Comparison of ENCODE assay signal across 1 cellular context in the genomic region with DNA sequence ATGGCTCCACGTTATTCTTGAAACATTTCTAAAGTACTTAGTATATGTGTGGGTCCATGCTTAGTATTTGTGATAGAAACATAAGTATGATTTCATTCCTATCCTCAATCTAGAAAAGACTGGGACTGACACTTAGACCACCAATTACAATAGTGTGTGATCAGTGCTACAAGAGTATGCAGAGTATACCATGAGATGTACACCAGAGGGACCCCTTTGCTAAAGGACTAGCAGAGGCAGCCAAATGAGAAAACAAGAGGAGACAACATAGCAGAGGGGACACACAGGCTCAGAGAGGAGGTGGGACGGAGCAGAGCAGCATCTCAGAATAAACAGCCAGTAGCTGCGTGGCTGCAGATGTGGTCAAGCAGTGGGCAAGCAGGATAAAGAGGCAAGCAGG.
TF ChIP-seq lines count a peak whose summit lies in the region.

No MANE protein-coding gene starts in this region.

TF ChIP-seq in HCT116, 20 proteins besides CTCF, POLR2A, EP300 and RAD21 (continued from another document):
- no peak for TF ChIP-seq SRF (IDR thresholded peaks at IDR 0.05; ENCODE audit: low read depth)
- no peak for TF ChIP-seq MAX (IDR thresholded peaks at IDR 0.05)
- no peak for TF ChIP-seq SP1 (IDR thresholded peaks at IDR 0.05; ENCODE audit: low read depth)
- no peak for TF ChIP-seq ZNF274 (IDR thresholded peaks at IDR 0.05; ENCODE audit: low read depth, low read length)
- TF ChIP-seq ATF3 (IDR thresholded peaks at IDR 0.05), result no peak
- TF ChIP-seq EZH2phosphoT487 (IDR thresholded peaks at IDR 0.05; ENCODE audit: borderline replicate concordance), result no peak
- no peak for TF ChIP-seq ZBTB33 (IDR thresholded peaks at IDR 0.05; ENCODE audit: extremely low read depth, insufficient replicate concordance, low read length)
- no peak for TF ChIP-seq SIN3A (IDR thresholded peaks at IDR 0.05; ENCODE audit: low read depth)
- TF ChIP-seq YY1 (IDR thresholded peaks at IDR 0.05; ENCODE audit: extremely low read depth, insufficient replicate concordance, low read depth, low read length), result no peak
- no peak for TF ChIP-seq TCF7L2 (IDR thresholded peaks at IDR 0.05; ENCODE audit: borderline replicate concordance, extremely low read depth, insufficient read depth, insufficient read length)
- no peak for TF ChIP-seq ELF1 (IDR thresholded peaks at IDR 0.05; ENCODE audit: borderline replicate concordance, low read depth)
